1 cellular context compared by ENCODE assay signal in the genomic region with DNA sequence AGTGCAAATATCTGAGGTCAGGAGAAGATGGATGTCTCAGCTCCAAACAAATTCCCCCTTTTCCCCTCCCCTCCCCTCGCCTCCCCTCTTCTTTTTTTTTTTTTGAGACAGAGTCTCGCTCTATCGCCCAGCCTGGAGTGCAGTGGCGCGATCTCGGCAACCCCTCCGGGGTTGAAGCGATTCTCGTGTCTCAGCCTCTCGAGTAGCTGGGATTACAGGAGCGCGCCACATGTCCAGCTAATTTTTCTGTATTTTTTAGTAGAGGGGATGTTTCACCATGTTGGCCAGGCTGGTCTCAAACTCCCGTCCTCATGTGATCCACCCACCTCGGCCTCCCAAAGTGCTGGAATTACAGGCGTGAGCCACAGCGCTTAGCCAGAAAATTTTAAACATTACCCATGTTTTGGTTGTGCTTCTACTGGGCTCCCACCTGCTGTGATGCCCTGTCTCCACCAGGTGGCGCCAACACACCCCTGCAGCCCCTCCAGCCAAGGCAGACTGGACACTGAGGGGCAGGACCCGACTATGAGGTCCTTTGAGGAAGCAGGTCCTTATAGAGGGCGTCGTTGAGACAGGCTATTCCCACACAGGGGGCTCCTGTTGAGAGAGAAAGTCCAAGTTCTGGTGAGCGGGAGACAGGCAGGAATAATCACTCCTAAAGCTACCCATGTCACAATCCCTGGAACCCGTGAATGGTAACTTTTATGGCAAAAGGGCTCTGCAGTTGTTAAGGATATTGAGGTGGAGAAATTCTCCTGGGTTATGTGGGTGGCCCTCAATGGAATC.
A peak's percentile ranks its signal among the peaks of the same experiment; 100 is the strongest.
TF ChIP-seq lines count a peak whose summit lies in the region.

No MANE protein-coding gene starts in this region.

TF ChIP-seq in HepG2, 621 proteins besides CTCF, POLR2A, EP300 and RAD21 (continued from another document and continues in another):
- TF ChIP-seq, protein P1, sequence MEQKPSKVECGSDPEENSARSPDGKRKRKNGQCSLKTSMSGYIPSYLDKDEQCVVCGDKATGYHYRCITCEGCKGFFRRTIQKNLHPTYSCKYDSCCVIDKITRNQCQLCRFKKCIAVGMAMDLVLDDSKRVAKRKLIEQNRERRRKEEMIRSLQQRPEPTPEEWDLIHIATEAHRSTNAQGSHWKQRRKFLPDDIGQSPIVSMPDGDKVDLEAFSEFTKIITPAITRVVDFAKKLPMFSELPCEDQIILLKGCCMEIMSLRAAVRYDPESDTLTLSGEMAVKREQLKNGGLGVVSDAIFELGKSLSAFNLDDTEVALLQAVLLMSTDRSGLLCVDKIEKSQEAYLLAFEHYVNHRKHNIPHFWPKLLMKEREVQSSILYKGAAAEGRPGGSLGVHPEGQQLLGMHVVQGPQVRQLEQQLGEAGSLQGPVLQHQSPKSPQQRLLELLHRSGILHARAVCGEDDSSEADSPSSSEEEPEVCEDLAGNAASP (CRISPR knock-in tag; IDR thresholded peaks at IDR 0.05; ENCODE audit: borderline replicate concordance), result peak; percentile 51; the same call in 1 of the 2 replicates
- TF ChIP-seq, protein P2, sequence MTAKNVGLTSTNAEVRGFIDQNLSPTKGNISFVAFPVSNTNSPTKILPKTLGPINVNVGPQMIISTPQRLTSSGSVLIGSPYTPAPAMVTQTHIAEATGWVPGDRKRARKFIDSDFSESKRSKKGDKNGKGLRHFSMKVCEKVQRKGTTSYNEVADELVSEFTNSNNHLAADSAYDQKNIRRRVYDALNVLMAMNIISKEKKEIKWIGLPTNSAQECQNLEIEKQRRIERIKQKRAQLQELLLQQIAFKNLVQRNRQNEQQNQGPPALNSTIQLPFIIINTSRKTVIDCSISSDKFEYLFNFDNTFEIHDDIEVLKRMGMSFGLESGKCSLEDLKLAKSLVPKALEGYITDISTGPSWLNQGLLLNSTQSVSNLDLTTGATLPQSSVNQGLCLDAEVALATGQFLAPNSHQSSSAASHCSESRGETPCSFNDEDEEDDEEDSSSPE (CRISPR knock-in tag; IDR thresholded peaks at IDR 0.05), result 0 out of 2 replicates have a peak, but pooled peaks have one; percentile 20
- TF ChIP-seq ZNF431 (CRISPR knock-in tag; IDR thresholded peaks at IDR 0.05; ENCODE audit: borderline replicate concordance, low read depth) (no peak), ZNF678 (CRISPR knock-in tag; IDR thresholded peaks at IDR 0.05) (no peak), PHF20 (CRISPR knock-in tag; IDR thresholded peaks at IDR 0.05) (no peak), ARNT (IDR thresholded peaks at IDR 0.05) (no peak), ZNF331 (CRISPR knock-in tag; IDR thresholded peaks at IDR 0.05) (peak; percentile 54; the same call in 1 of the 2 replicates), SALL2 (CRISPR knock-in tag; IDR thresholded peaks at IDR 0.05) (no peak), AGO1 (IDR thresholded peaks at IDR 0.05; ENCODE audit: low read depth, low read length, poor library complexity, severe bottlenecking) (no peak), ZNF788 (CRISPR knock-in tag; IDR thresholded peaks at IDR 0.05; ENCODE audit: borderline replicate concordance) (peak; percentile 33; the same call in 1 of the 2 replicates), MAFF (IDR thresholded peaks at IDR 0.05; ENCODE audit: low read depth, low read length) (no peak), ATF7-NPFF (CRISPR knock-in tag; IDR thresholded peaks at IDR 0.05; ENCODE audit: low read depth) (no peak), KDM2A (CRISPR knock-in tag; IDR thresholded peaks at IDR 0.05; ENCODE audit: borderline replicate concordance, low read depth) (peak; percentile 57; the same call in 1 of the 2 replicates), NFIC (IDR thresholded peaks at IDR 0.05; ENCODE audit: low read length) (no peak), SRY (CRISPR knock-in tag; IDR thresholded peaks at IDR 0.05) (no peak), GFI1 (CRISPR knock-in tag; IDR thresholded peaks at IDR 0.05; ENCODE audit: borderline replicate concordance) (no peak), ZNF629 (CRISPR knock-in tag; conservative IDR thresholded peaks at IDR 0.05) (no peak), NFRKB (IDR thresholded peaks at IDR 0.05) (no peak), THAP11 (CRISPR knock-in tag; IDR thresholded peaks at IDR 0.05) (0 out of 2 replicates have a peak, but pooled peaks have one; percentile 15), RORA (CRISPR knock-in tag; IDR thresholded peaks at IDR 0.05) (no peak), ZNF335 (CRISPR knock-in tag; IDR thresholded peaks at IDR 0.05) (0 out of 2 replicates have a peak, but pooled peaks have one; percentile 48), TSC22D2 (CRISPR knock-in tag; IDR thresholded peaks at IDR 0.05; ENCODE audit: borderline replicate concordance) (0 out of 2 replicates have a peak, but pooled peaks have one; percentile 50), NAIF1 (CRISPR knock-in tag; IDR thresholded peaks at IDR 0.05; ENCODE audit: borderline replicate concordance) (no peak), GATAD1 (CRISPR knock-in tag; IDR thresholded peaks at IDR 0.05) (0 out of 2 replicates have a peak, but pooled peaks have one; percentile 25), ZNF720 (CRISPR knock-in tag; IDR thresholded peaks at IDR 0.05) (no peak)
- TF ChIP-seq, protein P3, sequence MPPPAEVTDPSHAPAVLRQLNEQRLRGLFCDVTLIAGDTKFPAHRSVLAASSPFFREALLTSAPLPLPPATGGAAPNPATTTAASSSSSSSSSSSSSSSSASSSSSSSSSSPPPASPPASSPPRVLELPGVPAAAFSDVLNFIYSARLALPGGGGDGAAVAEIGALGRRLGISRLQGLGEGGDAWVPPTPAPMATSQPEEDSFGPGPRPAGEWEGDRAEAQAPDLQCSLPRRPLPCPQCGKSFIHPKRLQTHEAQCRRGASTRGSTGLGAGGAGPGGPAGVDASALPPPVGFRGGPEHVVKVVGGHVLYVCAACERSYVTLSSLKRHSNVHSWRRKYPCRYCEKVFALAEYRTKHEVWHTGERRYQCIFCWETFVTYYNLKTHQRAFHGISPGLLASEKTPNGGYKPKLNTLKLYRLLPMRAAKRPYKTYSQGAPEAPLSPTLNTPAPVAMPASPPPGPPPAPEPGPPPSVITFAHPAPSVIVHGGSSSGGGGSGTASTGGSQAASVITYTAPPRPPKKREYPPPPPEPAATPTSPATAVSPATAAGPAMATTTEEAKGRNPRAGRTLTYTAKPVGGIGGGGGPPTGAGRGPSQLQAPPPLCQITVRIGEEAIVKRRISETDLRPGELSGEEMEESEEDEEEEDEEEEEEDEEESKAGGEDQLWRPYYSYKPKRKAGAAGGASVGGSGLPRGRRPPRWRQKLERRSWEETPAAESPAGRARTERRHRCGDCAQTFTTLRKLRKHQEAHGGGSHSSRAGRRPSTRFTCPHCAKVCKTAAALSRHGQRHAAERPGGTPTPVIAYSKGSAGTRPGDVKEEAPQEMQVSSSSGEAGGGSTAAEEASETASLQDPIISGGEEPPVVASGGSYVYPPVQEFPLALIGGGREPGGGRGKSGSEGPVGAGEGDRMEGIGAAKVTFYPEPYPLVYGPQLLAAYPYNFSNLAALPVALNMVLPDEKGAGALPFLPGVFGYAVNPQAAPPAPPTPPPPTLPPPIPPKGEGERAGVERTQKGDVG (CRISPR knock-in tag; IDR thresholded peaks at IDR 0.05; ENCODE audit: borderline replicate concordance), result no peak
- TF ChIP-seq, protein P4, sequence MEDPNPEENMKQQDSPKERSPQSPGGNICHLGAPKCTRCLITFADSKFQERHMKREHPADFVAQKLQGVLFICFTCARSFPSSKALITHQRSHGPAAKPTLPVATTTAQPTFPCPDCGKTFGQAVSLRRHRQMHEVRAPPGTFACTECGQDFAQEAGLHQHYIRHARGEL (CRISPR knock-in tag; IDR thresholded peaks at IDR 0.05), result no peak
- TF ChIP-seq, protein P5, sequence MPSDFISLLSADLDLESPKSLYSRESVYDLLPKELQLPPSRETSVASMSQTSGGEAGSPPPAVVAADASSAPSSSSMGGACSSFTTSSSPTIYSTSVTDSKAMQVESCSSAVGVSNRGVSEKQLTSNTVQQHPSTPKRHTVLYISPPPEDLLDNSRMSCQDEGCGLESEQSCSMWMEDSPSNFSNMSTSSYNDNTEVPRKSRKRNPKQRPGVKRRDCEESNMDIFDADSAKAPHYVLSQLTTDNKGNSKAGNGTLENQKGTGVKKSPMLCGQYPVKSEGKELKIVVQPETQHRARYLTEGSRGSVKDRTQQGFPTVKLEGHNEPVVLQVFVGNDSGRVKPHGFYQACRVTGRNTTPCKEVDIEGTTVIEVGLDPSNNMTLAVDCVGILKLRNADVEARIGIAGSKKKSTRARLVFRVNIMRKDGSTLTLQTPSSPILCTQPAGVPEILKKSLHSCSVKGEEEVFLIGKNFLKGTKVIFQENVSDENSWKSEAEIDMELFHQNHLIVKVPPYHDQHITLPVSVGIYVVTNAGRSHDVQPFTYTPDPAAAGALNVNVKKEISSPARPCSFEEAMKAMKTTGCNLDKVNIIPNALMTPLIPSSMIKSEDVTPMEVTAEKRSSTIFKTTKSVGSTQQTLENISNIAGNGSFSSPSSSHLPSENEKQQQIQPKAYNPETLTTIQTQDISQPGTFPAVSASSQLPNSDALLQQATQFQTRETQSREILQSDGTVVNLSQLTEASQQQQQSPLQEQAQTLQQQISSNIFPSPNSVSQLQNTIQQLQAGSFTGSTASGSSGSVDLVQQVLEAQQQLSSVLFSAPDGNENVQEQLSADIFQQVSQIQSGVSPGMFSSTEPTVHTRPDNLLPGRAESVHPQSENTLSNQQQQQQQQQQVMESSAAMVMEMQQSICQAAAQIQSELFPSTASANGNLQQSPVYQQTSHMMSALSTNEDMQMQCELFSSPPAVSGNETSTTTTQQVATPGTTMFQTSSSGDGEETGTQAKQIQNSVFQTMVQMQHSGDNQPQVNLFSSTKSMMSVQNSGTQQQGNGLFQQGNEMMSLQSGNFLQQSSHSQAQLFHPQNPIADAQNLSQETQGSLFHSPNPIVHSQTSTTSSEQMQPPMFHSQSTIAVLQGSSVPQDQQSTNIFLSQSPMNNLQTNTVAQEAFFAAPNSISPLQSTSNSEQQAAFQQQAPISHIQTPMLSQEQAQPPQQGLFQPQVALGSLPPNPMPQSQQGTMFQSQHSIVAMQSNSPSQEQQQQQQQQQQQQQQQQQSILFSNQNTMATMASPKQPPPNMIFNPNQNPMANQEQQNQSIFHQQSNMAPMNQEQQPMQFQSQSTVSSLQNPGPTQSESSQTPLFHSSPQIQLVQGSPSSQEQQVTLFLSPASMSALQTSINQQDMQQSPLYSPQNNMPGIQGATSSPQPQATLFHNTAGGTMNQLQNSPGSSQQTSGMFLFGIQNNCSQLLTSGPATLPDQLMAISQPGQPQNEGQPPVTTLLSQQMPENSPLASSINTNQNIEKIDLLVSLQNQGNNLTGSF (CRISPR knock-in tag; IDR thresholded peaks at IDR 0.05), result no peak
- TF ChIP-seq, protein P6, sequence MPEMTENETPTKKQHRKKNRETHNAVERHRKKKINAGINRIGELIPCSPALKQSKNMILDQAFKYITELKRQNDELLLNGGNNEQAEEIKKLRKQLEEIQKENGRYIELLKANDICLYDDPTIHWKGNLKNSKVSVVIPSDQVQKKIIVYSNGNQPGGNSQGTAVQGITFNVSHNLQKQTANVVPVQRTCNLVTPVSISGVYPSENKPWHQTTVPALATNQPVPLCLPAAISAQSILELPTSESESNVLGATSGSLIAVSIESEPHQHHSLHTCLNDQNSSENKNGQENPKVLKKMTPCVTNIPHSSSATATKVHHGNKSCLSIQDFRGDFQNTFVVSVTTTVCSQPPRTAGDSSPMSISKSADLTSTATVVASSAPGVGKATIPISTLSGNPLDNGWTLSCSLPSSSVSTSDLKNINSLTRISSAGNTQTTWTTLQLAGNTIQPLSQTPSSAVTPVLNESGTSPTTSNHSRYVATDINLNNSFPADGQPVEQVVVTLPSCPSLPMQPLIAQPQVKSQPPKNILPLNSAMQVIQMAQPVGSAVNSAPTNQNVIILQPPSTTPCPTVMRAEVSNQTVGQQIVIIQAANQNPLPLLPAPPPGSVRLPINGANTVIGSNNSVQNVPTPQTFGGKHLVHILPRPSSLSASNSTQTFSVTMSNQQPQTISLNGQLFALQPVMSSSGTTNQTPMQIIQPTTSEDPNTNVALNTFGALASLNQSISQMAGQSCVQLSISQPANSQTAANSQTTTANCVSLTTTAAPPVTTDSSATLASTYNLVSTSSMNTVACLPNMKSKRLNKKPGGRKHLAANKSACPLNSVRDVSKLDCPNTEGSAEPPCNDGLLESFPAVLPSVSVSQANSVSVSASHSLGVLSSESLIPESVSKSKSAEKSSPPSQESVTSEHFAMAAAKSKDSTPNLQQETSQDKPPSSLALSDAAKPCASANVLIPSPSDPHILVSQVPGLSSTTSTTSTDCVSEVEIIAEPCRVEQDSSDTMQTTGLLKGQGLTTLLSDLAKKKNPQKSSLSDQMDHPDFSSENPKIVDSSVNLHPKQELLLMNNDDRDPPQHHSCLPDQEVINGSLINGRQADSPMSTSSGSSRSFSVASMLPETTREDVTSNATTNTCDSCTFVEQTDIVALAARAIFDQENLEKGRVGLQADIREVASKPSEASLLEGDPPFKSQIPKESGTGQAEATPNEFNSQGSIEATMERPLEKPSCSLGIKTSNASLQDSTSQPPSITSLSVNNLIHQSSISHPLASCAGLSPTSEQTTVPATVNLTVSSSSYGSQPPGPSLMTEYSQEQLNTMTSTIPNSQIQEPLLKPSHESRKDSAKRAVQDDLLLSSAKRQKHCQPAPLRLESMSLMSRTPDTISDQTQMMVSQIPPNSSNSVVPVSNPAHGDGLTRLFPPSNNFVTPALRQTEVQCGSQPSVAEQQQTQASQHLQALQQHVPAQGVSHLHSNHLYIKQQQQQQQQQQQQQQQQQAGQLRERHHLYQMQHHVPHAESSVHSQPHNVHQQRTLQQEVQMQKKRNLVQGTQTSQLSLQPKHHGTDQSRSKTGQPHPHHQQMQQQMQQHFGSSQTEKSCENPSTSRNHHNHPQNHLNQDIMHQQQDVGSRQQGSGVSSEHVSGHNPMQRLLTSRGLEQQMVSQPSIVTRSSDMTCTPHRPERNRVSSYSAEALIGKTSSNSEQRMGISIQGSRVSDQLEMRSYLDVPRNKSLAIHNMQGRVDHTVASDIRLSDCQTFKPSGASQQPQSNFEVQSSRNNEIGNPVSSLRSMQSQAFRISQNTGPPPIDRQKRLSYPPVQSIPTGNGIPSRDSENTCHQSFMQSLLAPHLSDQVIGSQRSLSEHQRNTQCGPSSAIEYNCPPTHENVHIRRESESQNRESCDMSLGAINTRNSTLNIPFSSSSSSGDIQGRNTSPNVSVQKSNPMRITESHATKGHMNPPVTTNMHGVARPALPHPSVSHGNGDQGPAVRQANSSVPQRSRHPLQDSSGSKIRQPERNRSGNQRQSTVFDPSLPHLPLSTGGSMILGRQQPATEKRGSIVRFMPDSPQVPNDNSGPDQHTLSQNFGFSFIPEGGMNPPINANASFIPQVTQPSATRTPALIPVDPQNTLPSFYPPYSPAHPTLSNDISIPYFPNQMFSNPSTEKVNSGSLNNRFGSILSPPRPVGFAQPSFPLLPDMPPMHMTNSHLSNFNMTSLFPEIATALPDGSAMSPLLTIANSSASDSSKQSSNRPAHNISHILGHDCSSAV (CRISPR knock-in tag; IDR thresholded peaks at IDR 0.05; ENCODE audit: borderline replicate concordance), result no peak
- TF ChIP-seq, protein P7, sequence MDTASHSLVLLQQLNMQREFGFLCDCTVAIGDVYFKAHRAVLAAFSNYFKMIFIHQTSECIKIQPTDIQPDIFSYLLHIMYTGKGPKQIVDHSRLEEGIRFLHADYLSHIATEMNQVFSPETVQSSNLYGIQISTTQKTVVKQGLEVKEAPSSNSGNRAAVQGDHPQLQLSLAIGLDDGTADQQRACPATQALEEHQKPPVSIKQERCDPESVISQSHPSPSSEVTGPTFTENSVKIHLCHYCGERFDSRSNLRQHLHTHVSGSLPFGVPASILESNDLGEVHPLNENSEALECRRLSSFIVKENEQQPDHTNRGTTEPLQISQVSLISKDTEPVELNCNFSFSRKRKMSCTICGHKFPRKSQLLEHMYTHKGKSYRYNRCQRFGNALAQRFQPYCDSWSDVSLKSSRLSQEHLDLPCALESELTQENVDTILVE (CRISPR knock-in tag; IDR thresholded peaks at IDR 0.05), result no peak
